Comparison of ENCODE assay signal across 12 cellular contexts in genomic region chr18:2588666-2589344, GRCh38. TPM values are rescaled to one million over a fixed set of nuclear protein-coding genes. Genes with fewer than 3 reads are reported as not detected.
DNase-seq lines count a peak whose midpoint lies in the region; ATAC-seq and TF ChIP-seq lines count a peak whose summit lies in the region.
"Had no signal": no experiment of that assay in that cellular context is flagged by ENCODE, and none has a peak within 500 bp of the region (broad histone marks: within the 10 kb centered on the region; RNA-seq: fewer than 3 reads in every experiment).

No MANE protein-coding gene starts in this region.

- H3K27ac Mint-ChIP-seq in activated T-cell treated with anti-CD3 and anti-CD28 coated beads, Interleukin-2, amount 50 U/mL, for 72 hours = peak overlapping the region; percentile 85
- peak overlapping the region; percentile 85 to 92 for H3K27ac Mint-ChIP-seq in T-cell

- H3K4me3 Mint-ChIP-seq in activated T-cell treated with anti-CD3 and anti-CD28 coated beads, Interleukin-2, amount 50 U/mL, for 72 hours = peak overlapping the region; percentile 45 to 72
- H3K4me3 Mint-ChIP-seq in T-cell = peak overlapping the region; percentile 9 to 82 (median 47)

- CTCF ChIA-PET in T-cell (lab: Charles Lee) = interaction anchor here (0.6 to 3.0 kb wide), 9 partner anchors 9 to 85 kb away, joined by 3 to 11 read pairs (median 4); partner anchors contain the start of gene SMCHD1 (in 1 of the 2)
- CTCF ChIA-PET in RWPE1 (lab: Yijun Ruan, JAX) = interaction anchor here (0.6 kb wide), 2 partner anchors 13 to 1989 kb away, joined by 4 read pairs; no protein-coding TSS in a partner anchor

- no peak for TF ChIP-seq EP300 in stomach (IDR thresholded peaks at IDR 0.05)

- H3K4me3 ChIP-seq in stomach = no peak overlapping the region

- H3K4me1 Mint-ChIP-seq in activated T-cell treated with anti-CD3 and anti-CD28 coated beads, Interleukin-2, amount 50 U/mL, for 72 hours (ENCODE audit: low read depth) = peaks cover 60% of the 10 kb centered on the region
- H3K4me1 Mint-ChIP-seq in T-cell = peaks cover 40 to 49% (median 43%) of the 10 kb centered on the region in 3 donors

- H3K4me1 ChIP-seq in stomach = peaks cover 0 to 10% (median 0%) of the 10 kb centered on the region in 4 donors

- ATAC-seq in activated T-cell treated with anti-CD3 and anti-CD28 coated beads, Interleukin-2, amount 50 U/mL, for 72 hours (replicated peaks in 1 of 2) = no peak
- ATAC-seq in T-cell (replicated peaks in 1 of 4) = peak in 1 of 4 experiments; percentile 22

- TF ChIP-seq CTCF in stomach (IDR thresholded peaks at IDR 0.05) (no peak), RWPE1 (conservative IDR thresholded peaks at IDR 0.05; ENCODE audit: low read depth) (no peak)

- H3K27ac ChIP-seq in stomach (peak overlapping the region in 3 of 5 donors; percentile 33 to 66 (median 50)), RWPE1 (no peak overlapping the region)
- H3K27ac ChIP-seq: HL-60, VCaP had no signal

- no peak for DNase-seq in activated T-cell treated with anti-CD3 and anti-CD28 coated beads, Interleukin-2, amount 50 U/mL, for 72 hours
- no peak for DNase-seq in activated T-cell treated with anti-CD3 and anti-CD28 coated beads for 4 hours
- DNase-seq in T-cell = no peak
- DNase-seq in fibroblast of peridontal ligament (ENCODE audit: extremely low read depth) = peak; percentile 69
- no peak for DNase-seq in stomach
- DNase-seq in KG1 (lab: John Stamatoyannopoulos, UW) = no peak
- DNase-seq in GDM1 (lab: John Stamatoyannopoulos, UW) = no peak
- DNase-seq in RWPE1 (ENCODE audit: low spot score) = no peak
- DNase-seq: activated effector memory CD4-positive, alpha-beta T cell treated with anti-CD3 and anti-CD28 coated beads, Interleukin-2, amount 50 U/mL, for 16 hours; esophagus squamous epithelium had no signal

- H3K9me3 Mint-ChIP-seq in activated T-cell treated with anti-CD3 and anti-CD28 coated beads, Interleukin-2, amount 50 U/mL, for 72 hours = no peaks in the 10 kb centered on the region
- H3K9me3 Mint-ChIP-seq in T-cell = no peaks in the 10 kb centered on the region

- POLR2A ChIA-PET in T-cell (lab: Charles Lee) (interaction anchor here (0.6 to 1.8 kb wide), 8 partner anchors 11 to 159 kb away, joined by 3 to 7 read pairs (median 3); no protein-coding TSS in a partner anchor), RWPE1 (lab: Yijun Ruan, JAX; ENCODE audit: low non-redundant PET) (no interaction called here)

- intact Hi-C loops in stomach (cut with DNase I; ENCODE audit: low total_unique reads) = no loop called here

- H3K27me3 Mint-ChIP-seq in activated T-cell treated with anti-CD3 and anti-CD28 coated beads, Interleukin-2, amount 50 U/mL, for 72 hours (ENCODE audit: low read depth) = no peaks in the 10 kb centered on the region
- no peaks in the 10 kb centered on the region for H3K27me3 Mint-ChIP-seq in T-cell

- H3K36me3 ChIP-seq in stomach = peaks cover 0 to 4% (median 0%) of the 10 kb centered on the region in 4 donors
- H3K36me3 ChIP-seq: esophagus squamous epithelium had no signal

- WGBS in stomach, 5 donors = 66 to 80% (median 71%) methylated on average over 5 of the region's 5 CpGs

- H3K9me3 ChIP-seq in stomach = no peaks in the 10 kb centered on the region
- H3K9me3 ChIP-seq: esophagus squamous epithelium had no signal

- H3K27me3 ChIP-seq in stomach = no peaks in the 10 kb centered on the region
- H3K27me3 ChIP-seq: esophagus squamous epithelium had no signal

- no peak for TF ChIP-seq POLR2A in stomach (IDR thresholded peaks at IDR 0.05)

- peaks cover 10 to 59% of the 10 kb centered on the region in 2 donors for H3K36me3 Mint-ChIP-seq in activated T-cell treated with anti-CD3 and anti-CD28 coated beads, Interleukin-2, amount 50 U/mL, for 72 hours (ENCODE audit: insufficient read depth in 2 of 2)
- peaks cover 3% of the 10 kb centered on the region for H3K36me3 Mint-ChIP-seq in T-cell

RNA-seq across cellular contexts. Expression of gene NDC80, which starts 17.4 kb away (rescaled TPM):
- total RNA-seq in activated T-cell treated with anti-CD3 and anti-CD28 coated beads, Interleukin-2, amount 50 U/mL, for 72 hours = 100 to 1,000 TPM in 1 of 2 donors, 10 to 100 TPM in 1; 82.0 to 113 TPM
- 1 to 10 TPM; 2.3 to 8.2 (median 3.3) TPM for total RNA-seq in T-cell
- total RNA-seq in stomach = 10 to 100 TPM in 1 of 5 donors, 1 to 10 TPM in 4; 1.4 to 25.7 (median 3.6) TPM
- polyA plus RNA-seq in stomach = 1 to 10 TPM; 2.1 to 7.3 (median 3.1) TPM

RNA-seq across cellular contexts. Expression of gene METTL4, which starts 17.5 kb away (rescaled TPM):
- 10 to 100 TPM; 23.1 to 28.3 TPM for total RNA-seq in activated T-cell treated with anti-CD3 and anti-CD28 coated beads, Interleukin-2, amount 50 U/mL, for 72 hours
- total RNA-seq in T-cell (10 to 100 TPM; 15.1 to 27.7 (median 21.4) TPM), stomach (10 to 100 TPM in 1 of 5 donors, 1 to 10 TPM in 3, under 1 TPM in 1; 0.89 to 17.1 (median 3.5) TPM)
- polyA plus RNA-seq in stomach = 1 to 10 TPM; 4.4 to 7.1 (median 5.5) TPM
